ENCODE assay signal across 8 cellular contexts in the genomic region with DNA sequence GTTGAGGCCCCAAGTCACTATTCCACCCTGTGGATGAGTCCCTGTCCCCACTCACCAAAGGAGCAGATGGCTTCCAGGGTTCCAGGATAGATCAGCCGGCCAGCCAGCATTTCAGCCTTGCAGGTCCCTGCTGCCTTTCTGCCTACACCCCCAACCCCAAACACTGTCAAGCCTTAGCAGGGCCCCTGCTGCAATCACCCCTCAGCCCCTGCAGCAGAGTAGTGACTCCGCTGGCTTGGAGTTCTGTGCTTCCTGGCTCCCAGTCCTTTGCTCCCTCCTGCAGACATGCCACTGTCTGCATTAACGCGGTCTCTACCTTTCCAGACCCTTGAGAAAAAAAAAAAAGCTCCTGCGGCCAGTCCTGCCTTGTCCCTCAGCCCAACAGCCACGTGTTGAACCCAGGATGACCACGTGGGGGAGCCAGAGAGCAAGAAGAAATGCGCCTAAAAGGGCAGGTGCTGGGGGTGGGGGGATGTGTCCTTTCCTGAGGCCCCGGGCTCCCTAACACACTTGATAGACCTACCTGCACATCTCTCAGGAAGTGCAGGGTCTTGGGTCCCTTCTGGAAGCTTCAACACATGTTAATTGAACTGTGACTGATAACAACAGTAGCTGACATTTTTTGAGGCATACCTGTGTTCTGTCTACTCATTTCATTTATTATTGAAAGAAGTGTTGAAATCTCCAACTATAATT. TPM values are rescaled to one million over a fixed set of nuclear protein-coding genes. Genes with fewer than 3 reads are reported as not detected.
DNase-seq lines count a peak whose midpoint lies in the region; ATAC-seq and TF ChIP-seq lines count a peak whose summit lies in the region.

No MANE protein-coding gene starts in this region.

- H3K27ac Mint-ChIP-seq in activated T-helper 17 cell treated with anti-CD3 and anti-CD28 coated beads, Interleukin-2, amount 50 U/mL, for 72 hours = peak overlapping the region; percentile 70
- no peak overlapping the region for H3K27ac Mint-ChIP-seq in osteocyte (ENCODE audit: unreplicated experiment)

- no peaks in the 10 kb centered on the region for H3K36me3 ChIP-seq in upper lobe of left lung

- no peak for TF ChIP-seq EP300 in upper lobe of left lung (IDR thresholded peaks at IDR 0.05)

- no peak overlapping the region for H3K27ac ChIP-seq in upper lobe of left lung

- H3K27me3 ChIP-seq in upper lobe of left lung = no peaks in the 10 kb centered on the region

- peaks cover 7 to 14% (median 12%) of the 10 kb centered on the region in 4 donors for H3K4me1 ChIP-seq in upper lobe of left lung

- in situ Hi-C loops in KBM-7 (cut with MboI; ENCODE audit: low pct_unique_long_range_greater_than_20kb, low sequenced_read_pairs) = no loop called here

- no peaks in the 10 kb centered on the region for H3K9me3 ChIP-seq in upper lobe of left lung

- 16 to 21% methylated on average over 6 to 9 of the region's 9 CpGs for WGBS in upper lobe of left lung, 2 donors

- ATAC-seq in activated T-helper 17 cell treated with anti-CD3 and anti-CD28 coated beads, Interleukin-2, amount 50 U/mL, for 72 hours (replicated peaks) = peak; percentile 93
- ATAC-seq in upper lobe of left lung (ENCODE audit: low FRiP score in 2 of 2) = peak; percentile 76 to 83
- no peak for ATAC-seq in HG03571 (IDR thresholded peaks at IDR 0.05; ENCODE audit: unreplicated experiment)

- no peaks in the 10 kb centered on the region for H3K27me3 Mint-ChIP-seq in activated T-helper 17 cell treated with anti-CD3 and anti-CD28 coated beads, Interleukin-2, amount 50 U/mL, for 72 hours
- peaks cover 36% of the 10 kb centered on the region for H3K27me3 Mint-ChIP-seq in osteocyte (ENCODE audit: unreplicated experiment)

- H3K9me3 Mint-ChIP-seq in activated T-helper 17 cell treated with anti-CD3 and anti-CD28 coated beads, Interleukin-2, amount 50 U/mL, for 72 hours = no peaks in the 10 kb centered on the region
- no peaks in the 10 kb centered on the region for H3K9me3 Mint-ChIP-seq in osteocyte (ENCODE audit: unreplicated experiment)

- peak; percentile 93 for TF ChIP-seq CTCF in foreskin fibroblast (IDR thresholded peaks at IDR 0.05; ENCODE audit: low read depth, low read length)
- TF ChIP-seq CTCF in osteocyte (IDR thresholded peaks at IDR 0.05) = peak; percentile 83
- TF ChIP-seq CTCF in upper lobe of left lung (IDR thresholded peaks at IDR 0.05) = peak; percentile 60 to 89 (median 74)

- no peaks in the 10 kb centered on the region for H3K36me3 Mint-ChIP-seq in activated T-helper 17 cell treated with anti-CD3 and anti-CD28 coated beads, Interleukin-2, amount 50 U/mL, for 72 hours (ENCODE audit: low read depth)
- H3K36me3 Mint-ChIP-seq in osteocyte (ENCODE audit: unreplicated experiment) = no peaks in the 10 kb centered on the region

- no peak for TF ChIP-seq POLR2A in upper lobe of left lung (IDR thresholded peaks at IDR 0.05)

- H3K4me3 Mint-ChIP-seq in activated T-helper 17 cell treated with anti-CD3 and anti-CD28 coated beads, Interleukin-2, amount 50 U/mL, for 72 hours = peak overlapping the region; percentile 25
- H3K4me3 Mint-ChIP-seq in osteocyte (ENCODE audit: unreplicated experiment) = no peak overlapping the region

- DNase-seq in GM03348 (ENCODE audit: low spot score) (peak; percentile 83), KBM-7 (peak; percentile 83), RPMI7951 (ENCODE audit: low read depth) (peak; percentile 35), foreskin fibroblast (peak; percentile 15 to 65), osteocyte (ENCODE audit: extremely low spot score, unreplicated experiment) (peak; percentile 92), upper lobe of left lung (peak in 1 of 2 donors; percentile 80)

- H3K4me3 ChIP-seq in foreskin fibroblast (ENCODE audit: low read depth in 1 of 2, low read length in 2 of 2) (no peak overlapping the region), upper lobe of left lung (no peak overlapping the region)

- H3K4me1 Mint-ChIP-seq in activated T-helper 17 cell treated with anti-CD3 and anti-CD28 coated beads, Interleukin-2, amount 50 U/mL, for 72 hours = peaks cover 4% of the 10 kb centered on the region
- no peaks in the 10 kb centered on the region for H3K4me1 Mint-ChIP-seq in osteocyte (ENCODE audit: unreplicated experiment)

RNA-seq across cellular contexts. Expression of gene RASSF5, which starts 37.4 kb away (rescaled TPM):
- total RNA-seq in RPMI7951 (2014; rRNA removed; shearing (Covaris generic)) = 0.24 and 0.59 TPM in 2 replicates
- total RNA-seq in activated T-helper 17 cell treated with anti-CD3 and anti-CD28 coated beads, Interleukin-2, amount 50 U/mL, for 72 hours = 100 to 1,000 TPM; 162 to 227 TPM
- total RNA-seq in osteocyte = 0.34 TPM in 1 of 2 replicates, not detected in the other
- total RNA-seq in upper lobe of left lung = 10 to 100 TPM; 47.2 to 61.1 (median 54.9) TPM

Comparison
In these comparisons a context has a peak if more than half of its experiments do, and no peak if none do; other contexts are left out.
1. RNA of gene RASSF5, which starts 37.4 kb away (total RNA-seq): 162 to 227 TPM in activated T-helper 17 cell treated with anti-CD3 and anti-CD28 coated beads, Interleukin-2, amount 50 U/mL, for 72 hours and 47.2 to 61.1 TPM in upper lobe of left lung; 0.24 to 0.59 TPM in RPMI7951 and 0.34 TPM in osteocyte; every median in the first group is over 10 times any median in the second.
2. Peak in every context shown above with its lines, with median percentiles within 50 percentile points of each other: CTCF ChIP-seq.